ENCODE assay signal across 19 cellular contexts in genomic region chr12:114152890-114153289, GRCh38.
"Had no signal": no experiment of that assay in that cellular context is flagged by ENCODE, and none has a peak within 500 bp of the region (broad histone marks: within the 10 kb centered on the region; RNA-seq: fewer than 3 reads in every experiment).

No MANE protein-coding gene starts in this region.

- H3K4me1 ChIP-seq: adrenal gland, colonic mucosa, esophagus muscularis mucosa, tibial artery, vagina had no signal

- H3K36me3 ChIP-seq: adrenal gland, colonic mucosa, esophagus muscularis mucosa, tibial artery, vagina, WERI-Rb-1 had no signal

- H3K9me3 ChIP-seq: adrenal gland, colonic mucosa, tibial artery, vagina had no signal

- H3K27me3 ChIP-seq: colonic mucosa, vagina had no signal

- H3K27ac ChIP-seq: adrenal gland, colonic mucosa, esophagus muscularis mucosa, tibial artery, vagina, WERI-Rb-1 had no signal

- H3K4me3 ChIP-seq: adrenal gland, colonic mucosa, esophagus muscularis mucosa, tibial artery, vagina had no signal

- ATAC-seq: activated CD8-positive, alpha-beta T cell treated with anti-CD3 and anti-CD28 coated beads for 36 hours; natural killer cell treated with Interleukin-12 subunit alpha and Interleukin-12 subunit beta and Interleukin-15 and Interleukin-18, amount 100 ng/mL, for 72 hours had no signal

- DNase-seq: activated CD8-positive, alpha-beta T cell treated with anti-CD3 and anti-CD28 coated beads for 36 hours; activated effector memory CD4-positive, alpha-beta T cell treated with anti-CD3 and anti-CD28 coated beads, Interleukin-2, amount 50 U/mL, for 16 hours; activated T-cell treated with anti-CD3 and anti-CD28 coated beads, Interleukin-2, amount 50 U/mL, for 48 hours; adrenal gland; central memory CD4-positive, alpha-beta T cell; colonic mucosa; head of caudate nucleus; immature natural killer cell; mesenchymal stem cell; posterior cingulate gyrus; stimulated activated CD4-positive, alpha-beta T cell treated with anti-CD3 and anti-CD28 coated beads, Interleukin-15, amount 100 ng/mL, for 24 hours; stimulated activated CD4-positive, alpha-beta T cell treated with anti-CD3 and anti-CD28 coated beads, Interleukin-4, amount 100 ng/mL, for 24 hours; stimulated activated naive CD4-positive, alpha-beta T cell; T1000; tibial artery; WERI-Rb-1 had no signal
